ENCODE assay signal across 7 cellular contexts in genomic region chr16:23509441-23509754, GRCh38. TPM values are rescaled to one million over a fixed set of nuclear protein-coding genes. Genes with fewer than 3 reads are reported as not detected.
DNase-seq lines count a peak whose midpoint lies in the region; ATAC-seq and TF ChIP-seq lines count a peak whose summit lies in the region.

No MANE protein-coding gene starts in this region.

- H3K4me1 Mint-ChIP-seq in activated CD8-positive, alpha-beta T cell treated with anti-CD3 and anti-CD28 coated beads for 36 hours (ENCODE audit: low read depth): peaks cover 44% of the 10 kb centered on the region
- peaks cover 67% of the 10 kb centered on the region for H3K4me1 Mint-ChIP-seq in stimulated activated naive CD8-positive, alpha-beta T cell treated with anti-CD3 and anti-CD28 coated beads, Interleukin-15, amount 100 ng/mL, for 72 hours

- CTCF ChIA-PET in activated CD8-positive, alpha-beta T cell treated with anti-CD3 and anti-CD28 coated beads for 36 hours (lab: Charles Lee): interaction anchor here (1.0 to 1.2 kb wide), 2 partner anchors 17 to 87 kb away, joined by 3 read pairs; partner anchors contain the start of gene NDUFAB1

- intact Hi-C loops in activated CD8-positive, alpha-beta T cell treated with anti-CD3 and anti-CD28 coated beads for 36 hours (cut with micrococcal nuclease): no loop called here

- H3K9me3 ChIP-seq in iPS-18c (ENCODE audit: control insufficient read depth, insufficient read depth, low read length): no peaks in the 10 kb centered on the region

- POLR2A ChIA-PET in activated CD8-positive, alpha-beta T cell treated with anti-CD3 and anti-CD28 coated beads for 36 hours (lab: Charles Lee): interaction anchor here (0.9 to 2.8 kb wide), 6 partner anchors 8 to 49 kb away, joined by 3 to 11 read pairs (median 5); partner anchors contain the start of genes EARS2 and UBFD1

- no peak for TF ChIP-seq CTCF in activated CD8-positive, alpha-beta T cell treated with anti-CD3 and anti-CD28 coated beads for 36 hours (IDR thresholded peaks at IDR 0.05)

- peak overlapping the region; percentile 86 for H3K27ac Mint-ChIP-seq in activated CD8-positive, alpha-beta T cell treated with anti-CD3 and anti-CD28 coated beads for 36 hours
- peak overlapping the region in 1 of 2 donors; percentile 94 for H3K27ac Mint-ChIP-seq in stimulated activated naive CD8-positive, alpha-beta T cell treated with anti-CD3 and anti-CD28 coated beads, Interleukin-15, amount 100 ng/mL, for 72 hours

- H3K4me3 ChIP-seq in iPS-18c (ENCODE audit: insufficient read depth, low read depth, low read length): peak overlapping the region; percentile 87

- H3K9me3 Mint-ChIP-seq in activated CD8-positive, alpha-beta T cell treated with anti-CD3 and anti-CD28 coated beads for 36 hours: no peaks in the 10 kb centered on the region
- H3K9me3 Mint-ChIP-seq in stimulated activated naive CD8-positive, alpha-beta T cell treated with anti-CD3 and anti-CD28 coated beads, Interleukin-15, amount 100 ng/mL, for 72 hours: no peaks in the 10 kb centered on the region

- H3K27me3 Mint-ChIP-seq in activated CD8-positive, alpha-beta T cell treated with anti-CD3 and anti-CD28 coated beads for 36 hours: no peaks in the 10 kb centered on the region
- no peaks in the 10 kb centered on the region for H3K27me3 Mint-ChIP-seq in stimulated activated naive CD8-positive, alpha-beta T cell treated with anti-CD3 and anti-CD28 coated beads, Interleukin-15, amount 100 ng/mL, for 72 hours

- DNase-seq in HT-29 (ENCODE audit: low spot score): peak; percentile 20
- DNase-seq in activated CD8-positive, alpha-beta T cell treated with anti-CD3 and anti-CD28 coated beads for 36 hours: no peak
- DNase-seq in stimulated activated naive CD8-positive, alpha-beta T cell treated with anti-CD3 and anti-CD28 coated beads, Interleukin-15, amount 100 ng/mL, for 72 hours: no peak
- DNase-seq in SW 1271 (lab: John Stamatoyannopoulos, UW): no peak
- no peak for DNase-seq in stimulated activated CD4-positive, alpha-beta T cell treated with anti-CD3 and anti-CD28 coated beads, Interleukin-2, amount 100 ng/mL, for 24 hours
- no peak for DNase-seq in T1000 (lab: John Stamatoyannopoulos, UW)

- H3K4me3 Mint-ChIP-seq in activated CD8-positive, alpha-beta T cell treated with anti-CD3 and anti-CD28 coated beads for 36 hours: peak overlapping the region; percentile 92
- peak overlapping the region; percentile 88 to 90 for H3K4me3 Mint-ChIP-seq in stimulated activated naive CD8-positive, alpha-beta T cell treated with anti-CD3 and anti-CD28 coated beads, Interleukin-15, amount 100 ng/mL, for 72 hours

- ATAC-seq in activated CD8-positive, alpha-beta T cell treated with anti-CD3 and anti-CD28 coated beads for 36 hours: no peak
- ATAC-seq in stimulated activated naive CD8-positive, alpha-beta T cell treated with anti-CD3 and anti-CD28 coated beads, Interleukin-15, amount 100 ng/mL, for 72 hours: no peak

- peaks cover 29% of the 10 kb centered on the region for H3K36me3 Mint-ChIP-seq in activated CD8-positive, alpha-beta T cell treated with anti-CD3 and anti-CD28 coated beads for 36 hours (ENCODE audit: low read depth)

RNA-seq across cellular contexts. Expression of gene GGA2, which starts 0.9 kb away (rescaled TPM):
- 25.9 and 45.9 TPM in 2 replicates for total RNA-seq in HT-29 (2014; rRNA removed; shearing (Covaris generic))
- total RNA-seq in activated CD8-positive, alpha-beta T cell treated with anti-CD3 and anti-CD28 coated beads for 36 hours: 10 to 100 TPM; 91.0 to 96.9 TPM

RNA-seq across cellular contexts. Expression of gene EARS2, which starts 47.8 kb away (rescaled TPM):
- total RNA-seq in HT-29 (2014; rRNA removed; shearing (Covaris generic)): 64.7 and 83.3 TPM in 2 replicates
- 10 to 100 TPM; 25.7 to 29.1 TPM for total RNA-seq in activated CD8-positive, alpha-beta T cell treated with anti-CD3 and anti-CD28 coated beads for 36 hours

RNA-seq across cellular contexts. Expression of gene UBFD1, which starts 48.1 kb away (rescaled TPM):
- 67.3 and 94.4 TPM in 2 replicates for total RNA-seq in HT-29 (2014; rRNA removed; shearing (Covaris generic))
- total RNA-seq in activated CD8-positive, alpha-beta T cell treated with anti-CD3 and anti-CD28 coated beads for 36 hours: 10 to 100 TPM; 51.8 to 54.1 TPM

RNA-seq across cellular contexts. Expression of gene COG7, which starts 56.4 kb away (rescaled TPM):
- 17.5 and 18.3 TPM in 2 replicates for total RNA-seq in HT-29 (2014; rRNA removed; shearing (Covaris generic))
- 10 to 100 TPM; 16.4 to 16.7 TPM for total RNA-seq in activated CD8-positive, alpha-beta T cell treated with anti-CD3 and anti-CD28 coated beads for 36 hours
